21 cellular contexts compared by ENCODE assay signal in the genomic region with DNA sequence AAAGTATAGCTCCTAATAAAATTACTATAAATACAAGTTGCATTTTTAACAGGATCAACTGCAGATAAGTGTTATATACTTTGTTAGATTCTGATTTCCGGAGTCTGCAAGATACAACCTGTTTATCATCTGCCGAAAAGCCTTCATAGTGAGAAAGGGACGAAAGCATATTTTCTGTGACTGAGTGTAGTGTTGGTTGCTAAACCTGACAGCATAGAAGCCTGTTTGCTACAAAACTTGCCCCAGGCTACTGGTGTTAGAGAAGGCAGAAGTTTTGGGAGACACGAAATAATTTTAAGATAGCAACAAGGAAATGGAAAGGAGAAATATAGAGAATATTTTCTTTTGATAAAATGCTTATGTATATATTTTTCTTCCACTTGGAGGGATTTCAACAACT.
"Had no signal": no experiment of that assay in that cellular context is flagged by ENCODE, and none has a peak within 500 bp of the region (broad histone marks: within the 10 kb centered on the region; RNA-seq: fewer than 3 reads in every experiment).

No MANE protein-coding gene starts in this region.

- H3K27ac Mint-ChIP-seq: IgD-negative memory B cell had no signal

- H3K4me1 Mint-ChIP-seq: IgD-negative memory B cell had no signal

- H3K4me3 ChIP-seq: K562 had no signal

- H3K9me3 ChIP-seq: SK-N-SH had no signal

- ATAC-seq: K562 had no signal

- H3K4me3 Mint-ChIP-seq: IgD-negative memory B cell had no signal

- DNase-seq: Kasumi-1, MM.1S, NCI-H1092 treated with DMSO at 0.1 percent for 48 hours, NCI-H1436, NCI-H187, NCI-H2029, NCI-H2081 treated with DMSO at 0.1 percent for 48 hours, NCI-H2171, NCI-H226, NCI-H446, NCI-H510A, NCI-H524 treated with DMSO at 0.1 percent for 48 hours, NCI-H69, NCI-H774, SHP77, SK-N-SH had no signal

- H3K9me3 Mint-ChIP-seq: IgD-negative memory B cell had no signal

- H3K36me3 Mint-ChIP-seq: IgD-negative memory B cell had no signal

- H3K27me3 Mint-ChIP-seq: IgD-negative memory B cell had no signal

- H3K27ac ChIP-seq: HL-60, KMS-11, RWPE1 had no signal
